In the genomic region with DNA sequence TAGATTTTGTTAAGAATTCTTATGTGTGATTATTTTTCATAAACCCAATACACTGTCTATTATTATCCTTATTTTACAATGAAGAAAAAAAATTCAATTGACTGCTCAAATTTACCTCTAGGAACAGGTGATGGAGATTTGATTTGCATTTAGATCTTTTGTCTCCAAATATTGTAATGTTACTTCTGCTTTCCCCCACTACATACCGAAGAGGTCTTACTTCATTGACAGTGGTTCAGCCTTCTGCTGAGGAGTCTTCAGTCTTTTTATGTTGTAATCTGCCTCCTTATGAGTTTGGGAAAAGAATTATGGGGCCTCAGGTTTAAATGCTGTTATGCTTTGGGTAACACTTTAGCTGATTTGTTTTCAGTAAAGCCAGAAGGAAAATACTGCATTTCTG, we compare ENCODE assay signal across 20 cellular contexts.
DNase-seq lines count a peak whose midpoint lies in the region; ATAC-seq, FAIRE-seq and TF ChIP-seq lines count a peak whose summit lies in the region.
"Had no signal": no experiment of that assay in that cellular context is flagged by ENCODE, and none has a peak within 500 bp of the region (broad histone marks: within the 10 kb centered on the region; RNA-seq: fewer than 3 reads in every experiment).

No MANE protein-coding gene starts in this region.

- H3K27ac ChIP-seq in GM23338 (ENCODE audit: low read depth): no peak overlapping the region
- peak overlapping the region; percentile 86 for H3K27ac ChIP-seq in psoas muscle
- H3K27ac ChIP-seq in colonic mucosa: no peak overlapping the region
- H3K27ac ChIP-seq: A549 had no signal

- no peak overlapping the region for H3K4me3 Mint-ChIP-seq in GM23338
- H3K4me3 Mint-ChIP-seq: CD4-positive, CD25-positive, alpha-beta regulatory T cell; H9; HFFc6 had no signal

- no peaks in the 10 kb centered on the region for H3K9me3 ChIP-seq in psoas muscle
- no peaks in the 10 kb centered on the region for H3K9me3 ChIP-seq in colonic mucosa
- H3K9me3 ChIP-seq: A549 had no signal

- DNase-seq in GM23338 (ENCODE audit: low spot score): no peak
- DNase-seq in NOMO-1 (lab: John Stamatoyannopoulos, UW; ENCODE audit: unreplicated experiment in 2 of 2): peak; percentile 35 to 87
- DNase-seq in SKM-1 treated with dmso at 0.1 percent for 144 hours (lab: John Stamatoyannopoulos, UW; ENCODE audit: unreplicated experiment): peak; percentile 60
- DNase-seq in psoas muscle: no peak
- DNase-seq in OCI-M2 (lab: John Stamatoyannopoulos, UW; ENCODE audit: unreplicated experiment): no peak
- no peak for DNase-seq in GM19238 (ENCODE audit: insufficient read length, low spot score)
- DNase-seq in colonic mucosa: no peak
- DNase-seq in urothelium cell line (ENCODE audit: low spot score): no peak
- DNase-seq: CD4-positive, CD25-positive, alpha-beta regulatory T cell; DMS79; H9; HFFc6; KBM-7; NCI-H1694; NCI-H2081 treated with DMSO at 0.1 percent for 48 hours; NCI-H2171 treated with DMSO at 0.1 percent for 48 hours; NCI-H526; SW 1271 had no signal

- H2AFZ ChIP-seq in GM23338: no peak overlapping the region

- H3K36me3 ChIP-seq in GM23338 (ENCODE audit: insufficient read depth) (no peaks in the 10 kb centered on the region), psoas muscle (ENCODE audit: insufficient read depth in 1 of 2, low read depth in 1 of 2) (no peaks in the 10 kb centered on the region), colonic mucosa (no peaks in the 10 kb centered on the region)

- no peaks in the 10 kb centered on the region for H3K27me3 ChIP-seq in GM23338 (ENCODE audit: insufficient read depth)
- H3K27me3 ChIP-seq in psoas muscle (ENCODE audit: insufficient read depth in 3 of 3, low read length in 2 of 3): no peaks in the 10 kb centered on the region
- H3K27me3 ChIP-seq in colonic mucosa: no peaks in the 10 kb centered on the region

- H3K36me3 Mint-ChIP-seq in GM23338 (ENCODE audit: low read depth): no peaks in the 10 kb centered on the region

- H3K4me2 ChIP-seq in GM23338: no peak overlapping the region
- H3K4me2 ChIP-seq: A549 had no signal

- H3K4me1 ChIP-seq in GM23338 (ENCODE audit: insufficient read depth): peaks cover 4% of the 10 kb centered on the region; the same call in 1 of the 2 replicates
- H3K4me1 ChIP-seq in psoas muscle: peaks cover 41% of the 10 kb centered on the region
- no peaks in the 10 kb centered on the region for H3K4me1 ChIP-seq in colonic mucosa

- WGBS in psoas muscle, 3 donors: 50 to 79% (median 74%) methylated on average over 1 of the region's 1 CpG

- H3K27ac Mint-ChIP-seq in GM23338: peak overlapping the region; percentile 58; the same call in 1 of the 2 replicates
- H3K27ac Mint-ChIP-seq: H9, HFFc6 had no signal

- no peaks in the 10 kb centered on the region; the same call in 2 of the 3 replicates for H3K9me3 Mint-ChIP-seq in GM23338
- H3K9me3 Mint-ChIP-seq: CD4-positive, CD25-positive, alpha-beta regulatory T cell; H9; HFFc6 had no signal

- ATAC-seq in GM23338 (no peak), psoas muscle (no peak)
- ATAC-seq: A549 had no signal

- TF ChIP-seq CTCF in GM23338 (conservative IDR thresholded peaks at IDR 0.05; ENCODE audit: low read depth in 2 of 2) (no peak), psoas muscle (IDR thresholded peaks at IDR 0.05) (no peak), colonic mucosa (IDR thresholded peaks at IDR 0.05) (no peak)

- no peak overlapping the region for H3K4me3 ChIP-seq in GM23338
- H3K4me3 ChIP-seq in psoas muscle: peak overlapping the region; percentile 56
- H3K4me3 ChIP-seq in colonic mucosa: no peak overlapping the region
- H3K4me3 ChIP-seq: A549 had no signal

- H3K9me2 ChIP-seq in GM23338 (ENCODE audit: insufficient read depth): no peaks in the 10 kb centered on the region

- H3K4me1 Mint-ChIP-seq in GM23338: peaks cover 8% of the 10 kb centered on the region

- intact Hi-C loops in psoas muscle (cut with DNase I): loop anchor here in 1 of 2 donors (5.0 to 10.0 kb wide), 2 partner anchors 591 to 611 kb away; no protein-coding TSS in a partner anchor
- intact Hi-C loops in colonic mucosa (cut with DNase I): no loop called here

- H3K27me3 Mint-ChIP-seq in GM23338 (ENCODE audit: insufficient read depth, low read depth, poor library complexity): no peaks in the 10 kb centered on the region

- no peak overlapping the region for H3K9ac ChIP-seq in colonic mucosa (ENCODE audit: low read depth in 2 of 2, low read length in 2 of 2)

- H3F3A ChIP-seq in GM23338 (replicated peaks; ENCODE audit: low read depth): no peaks in the 10 kb centered on the region

- FAIRE-seq in urothelium cell line (lab: Jason Lieb, UNC): no peak
- FAIRE-seq: A549, RCC 7860 had no signal

- H4K20me1 ChIP-seq in GM23338 (replicated peaks; ENCODE audit: insufficient read depth): no peaks in the 10 kb centered on the region

- H3K79me2 ChIP-seq in GM23338 (replicated peaks; ENCODE audit: insufficient read depth): no peaks in the 10 kb centered on the region

TF ChIP-seq in GM23338, 12 proteins besides CTCF, POLR2A, EP300 and RAD21 (continues in another document):
- TF ChIP-seq STAT1 (IDR thresholded peaks at IDR 0.05; ENCODE audit: unreplicated experiment): no peak
- TF ChIP-seq, protein P1, sequence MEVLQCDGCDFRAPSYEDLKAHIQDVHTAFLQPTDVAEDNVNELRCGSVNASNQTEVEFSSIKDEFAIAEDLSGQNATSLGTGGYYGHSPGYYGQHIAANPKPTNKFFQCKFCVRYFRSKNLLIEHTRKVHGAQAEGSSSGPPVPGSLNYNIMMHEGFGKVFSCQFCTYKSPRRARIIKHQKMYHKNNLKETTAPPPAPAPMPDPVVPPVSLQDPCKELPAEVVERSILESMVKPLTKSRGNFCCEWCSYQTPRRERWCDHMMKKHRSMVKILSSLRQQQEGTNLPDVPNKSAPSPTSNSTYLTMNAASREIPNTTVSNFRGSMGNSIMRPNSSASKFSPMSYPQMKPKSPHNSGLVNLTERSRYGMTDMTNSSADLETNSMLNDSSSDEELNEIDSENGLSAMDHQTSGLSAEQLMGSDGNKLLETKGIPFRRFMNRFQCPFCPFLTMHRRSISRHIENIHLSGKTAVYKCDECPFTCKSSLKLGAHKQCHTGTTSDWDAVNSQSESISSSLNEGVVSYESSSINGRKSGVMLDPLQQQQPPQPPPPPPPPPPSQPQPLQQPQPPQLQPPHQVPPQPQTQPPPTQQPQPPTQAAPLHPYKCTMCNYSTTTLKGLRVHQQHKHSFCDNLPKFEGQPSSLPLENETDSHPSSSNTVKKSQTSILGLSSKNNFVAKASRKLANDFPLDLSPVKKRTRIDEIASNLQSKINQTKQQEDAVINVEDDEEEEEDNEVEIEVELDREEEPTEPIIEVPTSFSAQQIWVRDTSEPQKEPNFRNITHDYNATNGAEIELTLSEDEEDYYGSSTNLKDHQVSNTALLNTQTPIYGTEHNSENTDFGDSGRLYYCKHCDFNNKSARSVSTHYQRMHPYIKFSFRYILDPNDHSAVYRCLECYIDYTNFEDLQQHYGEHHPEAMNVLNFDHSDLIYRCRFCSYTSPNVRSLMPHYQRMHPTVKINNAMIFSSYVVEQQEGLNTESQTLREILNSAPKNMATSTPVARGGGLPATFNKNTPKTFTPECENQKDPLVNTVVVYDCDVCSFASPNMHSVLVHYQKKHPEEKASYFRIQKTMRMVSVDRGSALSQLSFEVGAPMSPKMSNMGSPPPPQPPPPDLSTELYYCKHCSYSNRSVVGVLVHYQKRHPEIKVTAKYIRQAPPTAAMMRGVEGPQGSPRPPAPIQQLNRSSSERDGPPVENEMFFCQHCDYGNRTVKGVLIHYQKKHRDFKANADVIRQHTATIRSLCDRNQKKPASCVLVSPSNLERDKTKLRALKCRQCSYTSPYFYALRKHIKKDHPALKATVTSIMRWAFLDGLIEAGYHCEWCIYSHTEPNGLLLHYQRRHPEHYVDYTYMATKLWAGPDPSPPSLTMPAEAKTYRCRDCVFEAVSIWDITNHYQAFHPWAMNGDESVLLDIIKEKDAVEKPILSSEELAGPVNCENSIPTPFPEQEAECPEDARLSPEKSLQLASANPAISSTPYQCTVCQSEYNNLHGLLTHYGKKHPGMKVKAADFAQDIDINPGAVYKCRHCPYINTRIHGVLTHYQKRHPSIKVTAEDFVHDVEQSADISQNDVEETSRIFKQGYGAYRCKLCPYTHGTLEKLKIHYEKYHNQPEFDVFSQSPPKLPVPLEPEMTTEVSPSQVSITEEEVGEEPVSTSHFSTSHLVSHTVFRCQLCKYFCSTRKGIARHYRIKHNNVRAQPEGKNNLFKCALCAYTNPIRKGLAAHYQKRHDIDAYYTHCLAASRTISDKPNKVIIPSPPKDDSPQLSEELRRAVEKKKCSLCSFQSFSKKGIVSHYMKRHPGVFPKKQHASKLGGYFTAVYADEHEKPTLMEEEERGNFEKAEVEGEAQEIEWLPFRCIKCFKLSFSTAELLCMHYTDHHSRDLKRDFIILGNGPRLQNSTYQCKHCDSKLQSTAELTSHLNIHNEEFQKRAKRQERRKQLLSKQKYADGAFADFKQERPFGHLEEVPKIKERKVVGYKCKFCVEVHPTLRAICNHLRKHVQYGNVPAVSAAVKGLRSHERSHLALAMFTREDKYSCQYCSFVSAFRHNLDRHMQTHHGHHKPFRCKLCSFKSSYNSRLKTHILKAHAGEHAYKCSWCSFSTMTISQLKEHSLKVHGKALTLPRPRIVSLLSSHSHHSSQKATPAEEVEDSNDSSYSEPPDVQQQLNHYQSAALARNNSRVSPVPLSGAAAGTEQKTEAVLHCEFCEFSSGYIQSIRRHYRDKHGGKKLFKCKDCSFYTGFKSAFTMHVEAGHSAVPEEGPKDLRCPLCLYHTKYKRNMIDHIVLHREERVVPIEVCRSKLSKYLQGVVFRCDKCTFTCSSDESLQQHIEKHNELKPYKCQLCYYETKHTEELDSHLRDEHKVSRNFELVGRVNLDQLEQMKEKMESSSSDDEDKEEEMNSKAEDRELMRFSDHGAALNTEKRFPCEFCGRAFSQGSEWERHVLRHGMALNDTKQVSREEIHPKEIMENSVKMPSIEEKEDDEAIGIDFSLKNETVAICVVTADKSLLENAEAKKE (CRISPR knock-in tag; IDR thresholded peaks at IDR 0.05): no peak

Comparison
In these comparisons a context has a peak if more than half of its experiments do, and no peak if none do; other contexts are left out.
1. DNase-seq: peak in NOMO-1 (2 of 2) and SKM-1 treated with dmso at 0.1 percent for 144 hours (single experiment); none in GM23338 (single experiment), psoas muscle (0 of 2), OCI-M2 (single experiment), GM19238 (single experiment), colonic mucosa (single experiment) and urothelium cell line (single experiment).